8 cellular contexts compared by ENCODE assay signal in genomic region chr2:99040736-99041300, GRCh38.
DNase-seq lines count a peak whose midpoint lies in the region; ATAC-seq and TF ChIP-seq lines count a peak whose summit lies in the region.
"Not testable (repeated sequence)": the region's sequence is repeated elsewhere in the genome, so short reads cannot be mapped to it uniquely, and the experiment has no call there.

No MANE protein-coding gene starts in this region.

- peaks cover 19% of the 10 kb centered on the region; the same call in 1 of the 2 replicates for H3K9me3 ChIP-seq in BLaER1
- not testable (repeated sequence) for H3K9me3 ChIP-seq in HEK293 (ENCODE audit: control insufficient read depth, insufficient read depth, low read depth, low read length)

- ATAC-seq in activated T-helper 17 cell treated with anti-CD3 and anti-CD28 coated beads, Interleukin-2, amount 50 U/mL, for 72 hours (replicated peaks), result not testable (repeated sequence)

- not testable (repeated sequence) for H3K4me2 ChIP-seq in BLaER1

- not testable (repeated sequence) for H3K36me3 Mint-ChIP-seq in activated T-helper 17 cell treated with anti-CD3 and anti-CD28 coated beads, Interleukin-2, amount 50 U/mL, for 72 hours (ENCODE audit: low read depth)

- not testable (repeated sequence) for H4K20me1 ChIP-seq in BLaER1

- peak overlapping the region; percentile 53 for H3K27ac Mint-ChIP-seq in activated T-helper 17 cell treated with anti-CD3 and anti-CD28 coated beads, Interleukin-2, amount 50 U/mL, for 72 hours

- DNase-seq in MV-4-11 (lab: John Stamatoyannopoulos, UW) (peak; percentile 79), SKM-1 treated with dmso at 0.1 percent for 144 hours (lab: John Stamatoyannopoulos, UW; ENCODE audit: unreplicated experiment) (peak; percentile 24), dermis blood vessel endothelial cell (peak; percentile 28), foreskin fibroblast (peak; percentile 22 to 42), skeletal muscle cell (ENCODE audit: low read depth) (peak; percentile 45)

- peak overlapping the region; percentile 53 for H3K27ac ChIP-seq in BLaER1
- not testable (repeated sequence) for H3K27ac ChIP-seq in HEK293 (ENCODE audit: extremely low read depth, low read depth, low read length)

- CTCF ChIA-PET in HEK293 (lab: Yijun Ruan, JAX), result not testable (repeated sequence)

- not testable (repeated sequence) for H3K4me3 ChIP-seq in BLaER1; HEK293 (ENCODE audit: low read depth, low read length); foreskin fibroblast (ENCODE audit: low read depth in 1 of 2, low read length in 2 of 2); skeletal muscle cell (ENCODE audit: low read depth, low read length)

- H3K4me1 ChIP-seq in BLaER1, result peaks cover 13% of the 10 kb centered on the region; the same call in 1 of the 2 replicates
- H3K4me1 ChIP-seq in HEK293 (ENCODE audit: control insufficient read depth, insufficient read depth, low read length), result not testable (repeated sequence)

- H3K36me3 ChIP-seq in BLaER1; HEK293 (ENCODE audit: control insufficient read depth in 2 of 2, insufficient read depth in 1 of 2, low read length in 2 of 2): not testable (repeated sequence)

- H3K9ac ChIP-seq in BLaER1, result not testable (repeated sequence)

- not testable (repeated sequence) for H3K27me3 Mint-ChIP-seq in activated T-helper 17 cell treated with anti-CD3 and anti-CD28 coated beads, Interleukin-2, amount 50 U/mL, for 72 hours

- H3K27me3 ChIP-seq in BLaER1, result not testable (repeated sequence)

- not testable (repeated sequence) for H3K4me1 Mint-ChIP-seq in activated T-helper 17 cell treated with anti-CD3 and anti-CD28 coated beads, Interleukin-2, amount 50 U/mL, for 72 hours

- peak overlapping the region; percentile 30 for H3K4me3 Mint-ChIP-seq in activated T-helper 17 cell treated with anti-CD3 and anti-CD28 coated beads, Interleukin-2, amount 50 U/mL, for 72 hours

- not testable (repeated sequence) for TF ChIP-seq CTCF in HEK293 (tag by site-specific recombination; IDR thresholded peaks at IDR 0.05); foreskin fibroblast (IDR thresholded peaks at IDR 0.05; ENCODE audit: low read depth, low read length)

- H3K9me3 Mint-ChIP-seq in activated T-helper 17 cell treated with anti-CD3 and anti-CD28 coated beads, Interleukin-2, amount 50 U/mL, for 72 hours, result peaks cover 23% of the 10 kb centered on the region

- POLR2A ChIA-PET in HEK293 (lab: Yijun Ruan, JAX), result not testable (repeated sequence)

TF ChIP-seq in HEK293, 187 proteins besides CTCF, POLR2A, EP300 and RAD21:
- peak; percentile 10; the same call in 1 of the 2 replicates for TF ChIP-seq ZNF518A (tag by site-specific recombination; conservative IDR thresholded peaks at IDR 0.05; ENCODE audit: low read depth)
- TF ChIP-seq SETDB1 (IDR thresholded peaks at IDR 0.05; ENCODE audit: insufficient read length, low read length), result peak; percentile 84

Comparison
In these comparisons a context has a peak if more than half of its experiments do, and no peak if none do; other contexts are left out.
1. DNase-seq: peak in every context shown above with its lines; median percentile 79 in MV-4-11; 45 in skeletal muscle cell; 32 in foreskin fibroblast; 28 in dermis blood vessel endothelial cell; 24 in SKM-1 treated with dmso at 0.1 percent for 144 hours.